10 cellular contexts compared by ENCODE assay signal in the genomic region with DNA sequence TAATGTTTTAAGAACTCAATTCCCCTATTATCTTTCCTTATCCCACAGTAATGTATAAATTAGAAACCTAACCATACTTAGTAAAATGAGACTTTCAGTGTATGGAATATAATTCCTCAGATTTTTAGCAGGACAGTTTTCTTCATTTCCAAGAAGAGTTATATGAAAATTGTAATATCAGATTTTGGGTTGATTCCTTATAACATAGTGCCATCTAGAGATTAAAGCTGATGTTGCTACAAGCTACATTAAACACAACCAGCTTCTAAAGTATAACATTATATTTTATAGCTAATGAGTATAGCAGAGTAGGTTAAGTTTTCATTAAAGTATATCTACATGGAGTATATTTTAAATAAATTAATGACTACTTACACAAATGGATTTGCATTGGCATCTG.
A peak's percentile ranks its signal among the peaks of the same experiment; 100 is the strongest.
DNase-seq lines count a peak whose midpoint lies in the region; ATAC-seq, FAIRE-seq and TF ChIP-seq lines count a peak whose summit lies in the region.
"Had no signal": no experiment of that assay in that cellular context is flagged by ENCODE, and none has a peak within 500 bp of the region (broad histone marks: within the 10 kb centered on the region; RNA-seq: fewer than 3 reads in every experiment).

No MANE protein-coding gene starts in this region.

- ATAC-seq in IMR-90 (ENCODE audit: low read depth) (no peak), HG03280 (IDR thresholded peaks at IDR 0.05; ENCODE audit: unreplicated experiment) (no peak), pancreas (no peak), GM18519 (IDR thresholded peaks at IDR 0.05; ENCODE audit: low FRiP score, unreplicated experiment) (no peak)
- ATAC-seq: activated T-cell treated with anti-CD3 and anti-CD28 coated beads, Interleukin-2, amount 50 U/mL, for 4 hours had no signal

- H3K9me3 ChIP-seq in IMR-90 (ENCODE audit: control insufficient read depth, insufficient read depth, low read length): no peaks in the 10 kb centered on the region
- no peaks in the 10 kb centered on the region for H3K9me3 ChIP-seq in SU-DHL-6 (ENCODE audit: insufficient read depth, low read length)
- no peaks in the 10 kb centered on the region for H3K9me3 ChIP-seq in kidney (ENCODE audit: control insufficient read depth in 1 of 2, low read length in 2 of 2)
- no peaks in the 10 kb centered on the region for H3K9me3 ChIP-seq in pancreas

- H3K4me2 ChIP-seq in IMR-90 (ENCODE audit: low read depth, low read length) (no peak overlapping the region), SU-DHL-6 (ENCODE audit: low read depth, low read length, poor library complexity, severe bottlenecking) (no peak overlapping the region)

- in situ Hi-C loops in IMR-90 (cut with MboI; ENCODE audit: low sequenced_read_pairs): no loop called here

- no peak overlapping the region for H2BK20ac ChIP-seq in IMR-90 (ENCODE audit: low read depth, low read length)

- H3K23ac ChIP-seq in IMR-90 (ENCODE audit: low read depth, low read length): no peak overlapping the region

- dilution Hi-C loops in IMR-90 (cut with HindIII; ENCODE audit: low sequenced_read_pairs, unreplicated experiment): no loop called here

- DNase-seq in COLO829 (ENCODE audit: low spot score) (peak; percentile 57), IMR-90 (no peak), kidney (no peak), pancreas (no peak)
- DNase-seq in stimulated activated CD4-positive, alpha-beta T cell treated with anti-CD3 and anti-CD28 coated beads, Interleukin-4, amount 100 ng/mL, for 24 hours: no peak
- DNase-seq: activated T-cell treated with anti-CD3 and anti-CD28 coated beads, Interleukin-2, amount 50 U/mL, for 4 hours had no signal

- no peak overlapping the region for H3K4ac ChIP-seq in IMR-90 (ENCODE audit: low read depth, low read length)

- H3K4me3 ChIP-seq in IMR-90 (ENCODE audit: insufficient read depth, low read depth, low read length) (no peak overlapping the region), SU-DHL-6 (ENCODE audit: insufficient read depth, low read length, poor library complexity, severe bottlenecking) (no peak overlapping the region), kidney (ENCODE audit: low read length in 2 of 2) (no peak overlapping the region), pancreas (no peak overlapping the region)

- TF ChIP-seq CTCF in IMR-90 (conservative IDR thresholded peaks at IDR 0.05; ENCODE audit: low read depth, low read length) (peak; percentile 22; the same call in 1 of the 2 replicates), SU-DHL-6 (IDR thresholded peaks at IDR 0.05; ENCODE audit: insufficient read depth, low read length, poor library complexity, severe bottlenecking) (peak; percentile 23), kidney (IDR thresholded peaks at IDR 0.05; ENCODE audit: borderline replicate concordance, extremely low read depth, insufficient read depth) (peak; percentile 13), pancreas (IDR thresholded peaks at IDR 0.05) (no peak)

- no peaks in the 10 kb centered on the region for H3K36me3 ChIP-seq in IMR-90 (ENCODE audit: control insufficient read depth, insufficient read depth, low read length)
- no peaks in the 10 kb centered on the region for H3K36me3 ChIP-seq in SU-DHL-6 (ENCODE audit: low read length)
- no peaks in the 10 kb centered on the region for H3K36me3 ChIP-seq in kidney (ENCODE audit: control insufficient read depth in 1 of 2, insufficient read depth in 2 of 2, low read length in 2 of 2)
- H3K36me3 ChIP-seq in pancreas: no peaks in the 10 kb centered on the region

- no TSS peak for BruUV-seq in IMR-90 (replicated peaks; lab: Mats Ljungman, UMichigan)

- H2AFZ ChIP-seq in IMR-90 (replicated peaks; ENCODE audit: low read length, poor library complexity) (no peak overlapping the region), SU-DHL-6 (ENCODE audit: low read depth, low read length, severe bottlenecking) (no peak overlapping the region)

- H4K91ac ChIP-seq in IMR-90 (ENCODE audit: insufficient read depth, low read depth, low read length): no peak overlapping the region

- intact Hi-C loops in IMR-90 (cut with micrococcal nuclease): no loop called here
- intact Hi-C loops in kidney (cut with DNase I): no loop called here
- intact Hi-C loops in pancreas (cut with DNase I): loop anchor here in 1 of 3 donors (10.0 kb wide), 1 partner anchor 113 kb away; no protein-coding TSS in a partner anchor

- H3K9me1 ChIP-seq in IMR-90 (ENCODE audit: insufficient read depth, low read length): no peaks in the 10 kb centered on the region

- H4K5ac ChIP-seq in IMR-90 (ENCODE audit: low read depth, low read length): no peak overlapping the region

- POLR2A ChIA-PET in IMR-90 (lab: Charles Lee; ENCODE audit: unreplicated experiment): no interaction called here

- H3K27me3 ChIP-seq in IMR-90 (ENCODE audit: control insufficient read depth, insufficient read depth, low read length) (no peaks in the 10 kb centered on the region), SU-DHL-6 (ENCODE audit: low read length) (no peaks in the 10 kb centered on the region), pancreas (no peaks in the 10 kb centered on the region)

- H2BK120ac ChIP-seq in IMR-90 (ENCODE audit: low read depth, low read length): no peak overlapping the region

- no peak overlapping the region for H2BK5ac ChIP-seq in IMR-90 (ENCODE audit: low read depth, low read length, poor library complexity, severe bottlenecking)

- no peaks in the 10 kb centered on the region for H4K20me1 ChIP-seq in IMR-90 (ENCODE audit: insufficient read depth, low read length)
- no peaks in the 10 kb centered on the region for H4K20me1 ChIP-seq in SU-DHL-6 (ENCODE audit: low read depth, low read length)

- H3K4me1 ChIP-seq in IMR-90 (ENCODE audit: control insufficient read depth, insufficient read depth, low read length): no peaks in the 10 kb centered on the region
- H3K4me1 ChIP-seq in kidney (ENCODE audit: control insufficient read depth in 1 of 2, insufficient read depth in 1 of 2, low read depth in 1 of 2, low read length in 2 of 2): no peaks in the 10 kb centered on the region
- no peaks in the 10 kb centered on the region for H3K4me1 ChIP-seq in pancreas

- peak; percentile 17; the same call in 1 of the 2 replicates for TF ChIP-seq RAD21 in IMR-90 (IDR thresholded peaks at IDR 0.05; ENCODE audit: low read length)

- no peak overlapping the region for H3K27ac ChIP-seq in IMR-90 (ENCODE audit: insufficient read depth, low read length)
- no peak overlapping the region for H3K27ac ChIP-seq in SU-DHL-6 (ENCODE audit: low read depth, low read length)
- H3K27ac ChIP-seq in kidney (ENCODE audit: low read depth in 2 of 2, low read length in 2 of 2): no peak overlapping the region
- H3K27ac ChIP-seq in pancreas: no peak overlapping the region
- H3K27ac ChIP-seq: HL-60 had no signal

- no peak overlapping the region for H3K14ac ChIP-seq in IMR-90 (replicated peaks; ENCODE audit: low read depth, low read length)

- TF ChIP-seq POLR2A in IMR-90 (IDR thresholded peaks at IDR 0.05; ENCODE audit: low read depth, low read length): no peak

- H3K18ac ChIP-seq in IMR-90 (ENCODE audit: low read depth, low read length): no peak overlapping the region

- CTCF ChIA-PET in IMR-90 (lab: Yijun Ruan, JAX): no interaction called here

- H3K56ac ChIP-seq in IMR-90 (ENCODE audit: extremely low read depth, insufficient read depth, low read length): no peak overlapping the region

- no peak overlapping the region for H3K9ac ChIP-seq in IMR-90 (ENCODE audit: low read depth, low read length)
- no peak overlapping the region for H3K9ac ChIP-seq in SU-DHL-6 (ENCODE audit: low read length)
- H3K9ac ChIP-seq in kidney (ENCODE audit: low read length in 2 of 2): no peak overlapping the region

- H2AK5ac ChIP-seq in IMR-90 (ENCODE audit: low read depth, low read length): no peak overlapping the region

- no peak overlapping the region for H2AK9ac ChIP-seq in IMR-90 (replicated peaks; ENCODE audit: low read depth, low read length, poor library complexity)

- H3K79me2 ChIP-seq in SU-DHL-6 (ENCODE audit: insufficient read depth, low read length): no peaks in the 10 kb centered on the region

- FAIRE-seq in kidney (lab: Jason Lieb, UNC) (peak; percentile 83), pancreas (lab: Jason Lieb, UNC) (no peak)

- H4K8ac ChIP-seq in IMR-90 (ENCODE audit: low read depth in 2 of 2, low read length in 2 of 2): no peak overlapping the region

- H2BK15ac ChIP-seq in IMR-90 (ENCODE audit: low read depth, low read length): no peak overlapping the region

- H3K79me1 ChIP-seq in IMR-90 (ENCODE audit: low read depth in 1 of 2, low read length in 2 of 2): no peaks in the 10 kb centered on the region

- no peaks in the 10 kb centered on the region for H3F3A ChIP-seq in SU-DHL-6 (ENCODE audit: insufficient read depth)

- no peaks in the 10 kb centered on the region for H3K9me2 ChIP-seq in SU-DHL-6 (replicated peaks; ENCODE audit: insufficient read depth, low read length)

TF ChIP-seq in IMR-90, 13 proteins besides CTCF, POLR2A, EP300 and RAD21:
- TF ChIP-seq BHLHE40 (IDR thresholded peaks at IDR 0.05; ENCODE audit: low read depth, low read length) (no peak), USF2 (IDR thresholded peaks at IDR 0.05; ENCODE audit: low read depth, low read length) (no peak), RCOR1 (IDR thresholded peaks at IDR 0.05; ENCODE audit: insufficient replicate concordance, low read length) (no peak), CEBPB (IDR thresholded peaks at IDR 0.05; ENCODE audit: low read depth, low read length) (no peak)

Comparison
In these comparisons a context has a peak if more than half of its experiments do, and no peak if none do; other contexts are left out.
1. CTCF ChIP-seq: peak in IMR-90 (single experiment), SU-DHL-6 (single experiment) and kidney (single experiment); none in pancreas (0 of 4).